ENCODE assay signal across 1 cellular context in the genomic region with DNA sequence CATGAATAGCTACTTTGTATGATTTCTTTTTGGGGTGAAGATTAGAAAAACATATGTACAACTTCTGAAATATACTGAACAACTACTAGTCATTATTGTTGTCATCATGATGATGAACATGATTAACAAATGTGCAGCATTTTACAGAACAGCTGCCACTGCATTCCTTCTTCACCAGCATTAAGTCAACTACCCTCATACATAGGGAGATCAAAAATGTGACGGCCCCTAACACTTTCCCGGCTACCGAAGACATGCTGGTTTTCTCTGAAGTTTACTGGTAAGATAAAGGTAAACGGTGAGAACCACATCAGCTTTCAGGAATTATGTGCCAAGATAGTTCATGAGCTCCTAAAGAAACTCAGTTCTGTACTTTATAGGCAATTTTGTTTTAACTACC.
TF ChIP-seq lines count a peak whose summit lies in the region.

No MANE protein-coding gene starts in this region.

TF ChIP-seq in GM23338, 12 proteins besides CTCF, POLR2A, EP300 and RAD21 (continued from another document):
- TF ChIP-seq, protein P1, sequence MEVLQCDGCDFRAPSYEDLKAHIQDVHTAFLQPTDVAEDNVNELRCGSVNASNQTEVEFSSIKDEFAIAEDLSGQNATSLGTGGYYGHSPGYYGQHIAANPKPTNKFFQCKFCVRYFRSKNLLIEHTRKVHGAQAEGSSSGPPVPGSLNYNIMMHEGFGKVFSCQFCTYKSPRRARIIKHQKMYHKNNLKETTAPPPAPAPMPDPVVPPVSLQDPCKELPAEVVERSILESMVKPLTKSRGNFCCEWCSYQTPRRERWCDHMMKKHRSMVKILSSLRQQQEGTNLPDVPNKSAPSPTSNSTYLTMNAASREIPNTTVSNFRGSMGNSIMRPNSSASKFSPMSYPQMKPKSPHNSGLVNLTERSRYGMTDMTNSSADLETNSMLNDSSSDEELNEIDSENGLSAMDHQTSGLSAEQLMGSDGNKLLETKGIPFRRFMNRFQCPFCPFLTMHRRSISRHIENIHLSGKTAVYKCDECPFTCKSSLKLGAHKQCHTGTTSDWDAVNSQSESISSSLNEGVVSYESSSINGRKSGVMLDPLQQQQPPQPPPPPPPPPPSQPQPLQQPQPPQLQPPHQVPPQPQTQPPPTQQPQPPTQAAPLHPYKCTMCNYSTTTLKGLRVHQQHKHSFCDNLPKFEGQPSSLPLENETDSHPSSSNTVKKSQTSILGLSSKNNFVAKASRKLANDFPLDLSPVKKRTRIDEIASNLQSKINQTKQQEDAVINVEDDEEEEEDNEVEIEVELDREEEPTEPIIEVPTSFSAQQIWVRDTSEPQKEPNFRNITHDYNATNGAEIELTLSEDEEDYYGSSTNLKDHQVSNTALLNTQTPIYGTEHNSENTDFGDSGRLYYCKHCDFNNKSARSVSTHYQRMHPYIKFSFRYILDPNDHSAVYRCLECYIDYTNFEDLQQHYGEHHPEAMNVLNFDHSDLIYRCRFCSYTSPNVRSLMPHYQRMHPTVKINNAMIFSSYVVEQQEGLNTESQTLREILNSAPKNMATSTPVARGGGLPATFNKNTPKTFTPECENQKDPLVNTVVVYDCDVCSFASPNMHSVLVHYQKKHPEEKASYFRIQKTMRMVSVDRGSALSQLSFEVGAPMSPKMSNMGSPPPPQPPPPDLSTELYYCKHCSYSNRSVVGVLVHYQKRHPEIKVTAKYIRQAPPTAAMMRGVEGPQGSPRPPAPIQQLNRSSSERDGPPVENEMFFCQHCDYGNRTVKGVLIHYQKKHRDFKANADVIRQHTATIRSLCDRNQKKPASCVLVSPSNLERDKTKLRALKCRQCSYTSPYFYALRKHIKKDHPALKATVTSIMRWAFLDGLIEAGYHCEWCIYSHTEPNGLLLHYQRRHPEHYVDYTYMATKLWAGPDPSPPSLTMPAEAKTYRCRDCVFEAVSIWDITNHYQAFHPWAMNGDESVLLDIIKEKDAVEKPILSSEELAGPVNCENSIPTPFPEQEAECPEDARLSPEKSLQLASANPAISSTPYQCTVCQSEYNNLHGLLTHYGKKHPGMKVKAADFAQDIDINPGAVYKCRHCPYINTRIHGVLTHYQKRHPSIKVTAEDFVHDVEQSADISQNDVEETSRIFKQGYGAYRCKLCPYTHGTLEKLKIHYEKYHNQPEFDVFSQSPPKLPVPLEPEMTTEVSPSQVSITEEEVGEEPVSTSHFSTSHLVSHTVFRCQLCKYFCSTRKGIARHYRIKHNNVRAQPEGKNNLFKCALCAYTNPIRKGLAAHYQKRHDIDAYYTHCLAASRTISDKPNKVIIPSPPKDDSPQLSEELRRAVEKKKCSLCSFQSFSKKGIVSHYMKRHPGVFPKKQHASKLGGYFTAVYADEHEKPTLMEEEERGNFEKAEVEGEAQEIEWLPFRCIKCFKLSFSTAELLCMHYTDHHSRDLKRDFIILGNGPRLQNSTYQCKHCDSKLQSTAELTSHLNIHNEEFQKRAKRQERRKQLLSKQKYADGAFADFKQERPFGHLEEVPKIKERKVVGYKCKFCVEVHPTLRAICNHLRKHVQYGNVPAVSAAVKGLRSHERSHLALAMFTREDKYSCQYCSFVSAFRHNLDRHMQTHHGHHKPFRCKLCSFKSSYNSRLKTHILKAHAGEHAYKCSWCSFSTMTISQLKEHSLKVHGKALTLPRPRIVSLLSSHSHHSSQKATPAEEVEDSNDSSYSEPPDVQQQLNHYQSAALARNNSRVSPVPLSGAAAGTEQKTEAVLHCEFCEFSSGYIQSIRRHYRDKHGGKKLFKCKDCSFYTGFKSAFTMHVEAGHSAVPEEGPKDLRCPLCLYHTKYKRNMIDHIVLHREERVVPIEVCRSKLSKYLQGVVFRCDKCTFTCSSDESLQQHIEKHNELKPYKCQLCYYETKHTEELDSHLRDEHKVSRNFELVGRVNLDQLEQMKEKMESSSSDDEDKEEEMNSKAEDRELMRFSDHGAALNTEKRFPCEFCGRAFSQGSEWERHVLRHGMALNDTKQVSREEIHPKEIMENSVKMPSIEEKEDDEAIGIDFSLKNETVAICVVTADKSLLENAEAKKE (CRISPR knock-in tag; IDR thresholded peaks at IDR 0.05) = no peak
- TF ChIP-seq CREB1 (CRISPR knock-in tag; IDR thresholded peaks at IDR 0.05; ENCODE audit: low read depth) (no peak), ZNF331 (CRISPR knock-in tag; IDR thresholded peaks at IDR 0.05; ENCODE audit: low read depth) (no peak), EZH2phosphoT487 (IDR thresholded peaks at IDR 0.05; ENCODE audit: unreplicated experiment) (no peak), EZH2 (IDR thresholded peaks at IDR 0.05; ENCODE audit: low read depth, unreplicated experiment) (no peak), POLR2AphosphoS5 (IDR thresholded peaks at IDR 0.05; ENCODE audit: low read depth) (no peak), ZNF114 (CRISPR knock-in tag; IDR thresholded peaks at IDR 0.05) (no peak), STAT1 (IDR thresholded peaks at IDR 0.05; ENCODE audit: unreplicated experiment) (no peak), JUNB (IDR thresholded peaks at IDR 0.05; ENCODE audit: unreplicated experiment) (no peak)
- TF ChIP-seq, protein P2, sequence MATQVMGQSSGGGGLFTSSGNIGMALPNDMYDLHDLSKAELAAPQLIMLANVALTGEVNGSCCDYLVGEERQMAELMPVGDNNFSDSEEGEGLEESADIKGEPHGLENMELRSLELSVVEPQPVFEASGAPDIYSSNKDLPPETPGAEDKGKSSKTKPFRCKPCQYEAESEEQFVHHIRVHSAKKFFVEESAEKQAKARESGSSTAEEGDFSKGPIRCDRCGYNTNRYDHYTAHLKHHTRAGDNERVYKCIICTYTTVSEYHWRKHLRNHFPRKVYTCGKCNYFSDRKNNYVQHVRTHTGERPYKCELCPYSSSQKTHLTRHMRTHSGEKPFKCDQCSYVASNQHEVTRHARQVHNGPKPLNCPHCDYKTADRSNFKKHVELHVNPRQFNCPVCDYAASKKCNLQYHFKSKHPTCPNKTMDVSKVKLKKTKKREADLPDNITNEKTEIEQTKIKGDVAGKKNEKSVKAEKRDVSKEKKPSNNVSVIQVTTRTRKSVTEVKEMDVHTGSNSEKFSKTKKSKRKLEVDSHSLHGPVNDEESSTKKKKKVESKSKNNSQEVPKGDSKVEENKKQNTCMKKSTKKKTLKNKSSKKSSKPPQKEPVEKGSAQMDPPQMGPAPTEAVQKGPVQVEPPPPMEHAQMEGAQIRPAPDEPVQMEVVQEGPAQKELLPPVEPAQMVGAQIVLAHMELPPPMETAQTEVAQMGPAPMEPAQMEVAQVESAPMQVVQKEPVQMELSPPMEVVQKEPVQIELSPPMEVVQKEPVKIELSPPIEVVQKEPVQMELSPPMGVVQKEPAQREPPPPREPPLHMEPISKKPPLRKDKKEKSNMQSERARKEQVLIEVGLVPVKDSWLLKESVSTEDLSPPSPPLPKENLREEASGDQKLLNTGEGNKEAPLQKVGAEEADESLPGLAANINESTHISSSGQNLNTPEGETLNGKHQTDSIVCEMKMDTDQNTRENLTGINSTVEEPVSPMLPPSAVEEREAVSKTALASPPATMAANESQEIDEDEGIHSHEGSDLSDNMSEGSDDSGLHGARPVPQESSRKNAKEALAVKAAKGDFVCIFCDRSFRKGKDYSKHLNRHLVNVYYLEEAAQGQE (IDR thresholded peaks at IDR 0.05; ENCODE audit: unreplicated experiment) = no peak
- TF ChIP-seq, protein P3, sequence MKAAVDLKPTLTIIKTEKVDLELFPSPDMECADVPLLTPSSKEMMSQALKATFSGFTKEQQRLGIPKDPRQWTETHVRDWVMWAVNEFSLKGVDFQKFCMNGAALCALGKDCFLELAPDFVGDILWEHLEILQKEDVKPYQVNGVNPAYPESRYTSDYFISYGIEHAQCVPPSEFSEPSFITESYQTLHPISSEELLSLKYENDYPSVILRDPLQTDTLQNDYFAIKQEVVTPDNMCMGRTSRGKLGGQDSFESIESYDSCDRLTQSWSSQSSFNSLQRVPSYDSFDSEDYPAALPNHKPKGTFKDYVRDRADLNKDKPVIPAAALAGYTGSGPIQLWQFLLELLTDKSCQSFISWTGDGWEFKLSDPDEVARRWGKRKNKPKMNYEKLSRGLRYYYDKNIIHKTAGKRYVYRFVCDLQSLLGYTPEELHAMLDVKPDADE (IDR thresholded peaks at IDR 0.05) = no peak
